19 cellular contexts compared by ENCODE assay signal in the genomic region with DNA sequence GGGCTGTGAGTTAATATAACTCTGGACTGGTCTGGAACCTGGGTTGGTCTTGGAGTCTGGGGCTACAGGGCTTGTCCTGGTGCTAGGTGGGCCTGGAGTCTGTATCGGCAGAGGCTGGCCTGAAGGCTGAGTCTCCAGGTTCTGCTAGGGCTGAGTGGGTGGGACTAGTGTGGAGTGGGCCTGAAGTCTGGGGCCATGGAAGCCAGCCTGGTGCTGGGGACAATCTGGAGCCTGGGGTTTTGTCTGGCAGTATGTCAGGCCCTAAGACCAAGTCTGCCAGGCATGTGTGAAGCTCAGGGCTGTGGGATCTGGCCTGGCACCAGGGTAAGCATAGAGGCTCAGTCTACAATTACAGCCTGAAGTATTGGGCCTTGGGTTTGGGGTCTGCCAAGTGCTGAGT.
DNase-seq lines count a peak whose midpoint lies in the region; ATAC-seq and TF ChIP-seq lines count a peak whose summit lies in the region.
"Had no signal": no experiment of that assay in that cellular context is flagged by ENCODE, and none has a peak within 500 bp of the region (broad histone marks: within the 10 kb centered on the region; RNA-seq: fewer than 3 reads in every experiment).

No MANE protein-coding gene starts in this region.

- no peaks in the 10 kb centered on the region for H3K9me3 ChIP-seq in BE2C
- H3K9me3 ChIP-seq: A549, HAP-1 had no signal

- no peak overlapping the region for H3K4me3 ChIP-seq in BE2C (ENCODE audit: low read depth, low read length)
- H3K4me3 ChIP-seq: A549, HAP-1 had no signal

- TF ChIP-seq CTCF in chondrocyte (IDR thresholded peaks at IDR 0.05) (no peak), BE2C (IDR thresholded peaks at IDR 0.05; ENCODE audit: low read depth, low read length) (no peak)

- no peaks in the 10 kb centered on the region for H3K36me3 ChIP-seq in BE2C
- H3K36me3 ChIP-seq: HAP-1 had no signal

- H3K36me3 Mint-ChIP-seq in chondrocyte (ENCODE audit: low read depth): no peaks in the 10 kb centered on the region
- H3K36me3 Mint-ChIP-seq: CD4-positive, alpha-beta memory T cell had no signal

- H3K4me1 ChIP-seq in BE2C: no peaks in the 10 kb centered on the region
- H3K4me1 ChIP-seq: A549, HAP-1 had no signal

- peaks cover 46% of the 10 kb centered on the region for H3K9me3 Mint-ChIP-seq in chondrocyte (ENCODE audit: low read depth)
- H3K9me3 Mint-ChIP-seq: HFFc6 had no signal

- H3K4me1 Mint-ChIP-seq in chondrocyte (ENCODE audit: low read depth): no peaks in the 10 kb centered on the region
- H3K4me1 Mint-ChIP-seq: CD4-positive, alpha-beta memory T cell had no signal

- no peak overlapping the region for H3K27ac Mint-ChIP-seq in chondrocyte (ENCODE audit: unreplicated experiment)
- H3K27ac Mint-ChIP-seq: CD4-positive, alpha-beta memory T cell; HFFc6 had no signal

- DNase-seq in left ventricle myocardium superior (peak; percentile 10), Right ventricle myocardium inferior (ENCODE audit: missing footprints) (no peak), chondrocyte (ENCODE audit: low spot score) (peak; percentile 64), sciatic nerve (ENCODE audit: low spot score) (no peak), NCI-H1092 treated with DMSO at 0.1 percent for 48 hours (lab: John Stamatoyannopoulos, UW) (no peak), BE2C (no peak)
- DNase-seq: 8988T; ACHN; AML-193; C1 segment of cervical spinal cord; Calu3; CD4-positive, alpha-beta memory T cell; COR-L47; DMS153; DND-41; GOT3; HFFc6 had no signal

- intact Hi-C loops in left ventricle myocardium superior (cut with micrococcal nuclease) (no loop called here), Right ventricle myocardium inferior (cut with DNase I) (no loop called here), sciatic nerve (cut with DNase I) (no loop called here)

- no peak overlapping the region for H3K4me3 Mint-ChIP-seq in chondrocyte (ENCODE audit: unreplicated experiment)
- H3K4me3 Mint-ChIP-seq: CD4-positive, alpha-beta memory T cell; HFFc6 had no signal

- H3K27me3 ChIP-seq in BE2C: no peaks in the 10 kb centered on the region

- no peaks in the 10 kb centered on the region for H3K27me3 Mint-ChIP-seq in chondrocyte (ENCODE audit: low read depth)
- H3K27me3 Mint-ChIP-seq: CD4-positive, alpha-beta memory T cell had no signal

- ATAC-seq in left ventricle myocardium superior: no peak
- no peak for ATAC-seq in Right ventricle myocardium inferior
- ATAC-seq in sciatic nerve: peak; percentile 20
- ATAC-seq: A549 had no signal

Comparison
In these comparisons a context has a peak if more than half of its experiments do, and no peak if none do; other contexts are left out.
1. DNase-seq: peak in left ventricle myocardium superior (single experiment) and chondrocyte (single experiment); none in Right ventricle myocardium inferior (single experiment), sciatic nerve (single experiment), NCI-H1092 treated with DMSO at 0.1 percent for 48 hours (single experiment) and BE2C (single experiment).